In genomic region chr5:61624966-61625681, GRCh38 we compare ENCODE assay signal across 10 cellular contexts.
A peak's percentile ranks its signal among the peaks of the same experiment; 100 is the strongest.
DNase-seq lines count a peak whose midpoint lies in the region; ATAC-seq and TF ChIP-seq lines count a peak whose summit lies in the region.
"Had no signal": no experiment of that assay in that cellular context is flagged by ENCODE, and none has a peak within 500 bp of the region (broad histone marks: within the 10 kb centered on the region; RNA-seq: fewer than 3 reads in every experiment).

No MANE protein-coding gene starts in this region.

- H3K27me3 Mint-ChIP-seq in stimulated activated naive B cell treated with anti-CD40 and anti-IgM and Interleukin-4, amounts not matched to agents 10 μg/mL and 1 μg/mL and 100 μg/mL, for 72 hours = no peaks in the 10 kb centered on the region

- peak overlapping the region; percentile 81 to 89 for H3K4me3 Mint-ChIP-seq in stimulated activated naive B cell treated with anti-CD40 and anti-IgM and Interleukin-4, amounts not matched to agents 10 μg/mL and 1 μg/mL and 100 μg/mL, for 72 hours

- ATAC-seq in stimulated activated naive B cell treated with anti-CD40 and anti-IgM and Interleukin-4, amounts not matched to agents 10 μg/mL and 1 μg/mL and 100 μg/mL, for 72 hours (replicated peaks) = no peak
- ATAC-seq in GM18868 (IDR thresholded peaks at IDR 0.05; ENCODE audit: unreplicated experiment) = no peak

- H3K9me3 Mint-ChIP-seq in stimulated activated naive B cell treated with anti-CD40 and anti-IgM and Interleukin-4, amounts not matched to agents 10 μg/mL and 1 μg/mL and 100 μg/mL, for 72 hours = peaks cover 2 to 5% of the 10 kb centered on the region in 2 donors

- H3K36me3 Mint-ChIP-seq in stimulated activated naive B cell treated with anti-CD40 and anti-IgM and Interleukin-4, amounts not matched to agents 10 μg/mL and 1 μg/mL and 100 μg/mL, for 72 hours = no peaks in the 10 kb centered on the region

- peak overlapping the region; percentile 89 for H3K27ac ChIP-seq in layer of hippocampus (ENCODE audit: low read depth, low read length)
- H3K27ac ChIP-seq: 22Rv1 had no signal

- H3K4me3 ChIP-seq in astrocyte of the spinal cord (ENCODE audit: low read depth, low read length) = peak overlapping the region; percentile 44

- no peak for TF ChIP-seq CTCF in astrocyte of the spinal cord (IDR thresholded peaks at IDR 0.05; ENCODE audit: low read depth, low read length)

- in situ Hi-C loops in astrocyte of the spinal cord (cut with HindIII; ENCODE audit: low sequenced_read_pairs) = no loop called here

- H3K27ac Mint-ChIP-seq in stimulated activated naive B cell treated with anti-CD40 and anti-IgM and Interleukin-4, amounts not matched to agents 10 μg/mL and 1 μg/mL and 100 μg/mL, for 72 hours = peak overlapping the region; percentile 14

- H3K4me1 Mint-ChIP-seq in stimulated activated naive B cell treated with anti-CD40 and anti-IgM and Interleukin-4, amounts not matched to agents 10 μg/mL and 1 μg/mL and 100 μg/mL, for 72 hours = peaks cover 10 to 35% of the 10 kb centered on the region in 2 donors

- no peaks in the 10 kb centered on the region for H3K27me3 ChIP-seq in layer of hippocampus (ENCODE audit: control insufficient read depth, insufficient read depth, low read length)

- DNase-seq in DMS53 (lab: John Stamatoyannopoulos, UW) (peak; percentile 35), DMS53 treated with DMSO at 0.1 percent for 48 hours (lab: John Stamatoyannopoulos, UW; ENCODE audit: unreplicated experiment) (no peak), astrocyte of the spinal cord (ENCODE audit: low read depth, low spot score) (no peak), SHP77 (lab: John Stamatoyannopoulos, UW) (no peak), Kasumi-1 (lab: John Stamatoyannopoulos, UW) (no peak)
- no peak for DNase-seq in stimulated activated naive B cell treated with anti-CD40 and anti-IgM and Interleukin-4, amounts not matched to agents 10 μg/mL and 1 μg/mL and 100 μg/mL, for 72 hours
- DNase-seq: activated effector memory CD4-positive, alpha-beta T cell treated with anti-CD3 and anti-CD28 coated beads, Interleukin-2, amount 50 U/mL, for 16 hours had no signal
